ENCODE assay signal across 24 cellular contexts in genomic region chr4:146510942-146511341, GRCh38. TPM values are rescaled to one million over a fixed set of nuclear protein-coding genes. Genes with fewer than 3 reads are reported as not detected.
DNase-seq lines count a peak whose midpoint lies in the region; ATAC-seq, FAIRE-seq and TF ChIP-seq lines count a peak whose summit lies in the region.
"Had no signal": no experiment of that assay in that cellular context is flagged by ENCODE, and none has a peak within 500 bp of the region (broad histone marks: within the 10 kb centered on the region; RNA-seq: fewer than 3 reads in every experiment).

No MANE protein-coding gene starts in this region.

- peaks cover 11% of the 10 kb centered on the region; the same call in 2 of the 3 replicates for H3K36me3 ChIP-seq in K562 (ENCODE audit: control insufficient read depth, insufficient read depth, low read length)
- H3K36me3 ChIP-seq: ascending aorta, MG63, Peyer's patch had no signal

- H2AFZ ChIP-seq in K562 (ENCODE audit: low read depth, low read length), result no peak overlapping the region

- H3K4me1 ChIP-seq in K562 (replicated peaks in 1 of 2; ENCODE audit: control insufficient read depth in 2 of 2, insufficient read depth in 2 of 2, low read length in 2 of 2), result peaks cover 0 to 10% of the 10 kb centered on the region in 2 experiments; a peak in 1 of 5 replicates
- H3K4me1 ChIP-seq: ascending aorta, heart right ventricle, left lung, Peyer's patch, stomach had no signal

- H3K36me3 Mint-ChIP-seq in HFFc6 (ENCODE audit: low read depth) (peaks cover 31% of the 10 kb centered on the region), nephron progenitor cell (ENCODE audit: low read depth) (no peaks in the 10 kb centered on the region), endothelial cell (ENCODE audit: low read depth, unreplicated experiment) (no peaks in the 10 kb centered on the region)
- peaks cover 27% of the 10 kb centered on the region for H3K36me3 Mint-ChIP-seq in activated CD8-positive, alpha-beta T cell treated with anti-CD3 and anti-CD28 coated beads, Interleukin-2, amount 10 ng/mL, durations not matched to agents 7 days and 5 days (ENCODE audit: low read depth)

- H3K27me3 ChIP-seq in K562 (ENCODE audit: control insufficient read depth in 2 of 2, insufficient read depth in 2 of 2, low read length in 2 of 2), result no peaks in the 10 kb centered on the region
- H3K27me3 ChIP-seq: ascending aorta, heart right ventricle, left lung, MG63, Peyer's patch, stomach had no signal

- POLR2A ChIA-PET in K562 (lab: Yijun Ruan, JAX), result interaction anchor here (0.5 to 1.1 kb wide), 2 partner anchors 12 to 27 kb away, joined by 3 to 4 read pairs; no protein-coding TSS in a partner anchor
- POLR2A ChIA-PET in activated CD8-positive, alpha-beta T cell treated with anti-CD3 and anti-CD28 coated beads, Interleukin-2, amount 10 ng/mL, durations not matched to agents 7 days and 5 days (lab: Charles Lee), result no interaction called here

- WGBS in K562 (ENCODE audit: insufficient coverage, low coverage, missing lambda C conversion rate), result 31% methylated on average over 3 of the region's 3 CpGs

- no peaks in the 10 kb centered on the region for H3K9me1 ChIP-seq in K562 (ENCODE audit: control insufficient read depth, insufficient read depth, low read length)

- H3K27ac ChIP-seq in C4-2B, result no peak overlapping the region
- no peak overlapping the region for H3K27ac ChIP-seq in K562 (ENCODE audit: extremely low read depth, low read depth, low read length)
- H3K27ac ChIP-seq: ascending aorta, heart right ventricle, HL-60, left lung, Peyer's patch, stomach had no signal

- no peaks in the 10 kb centered on the region for H3K79me2 ChIP-seq in K562 (ENCODE audit: control insufficient read depth, insufficient read depth, low read length)

- peak; percentile 70 for ATAC-seq in K562
- ATAC-seq in activated CD8-positive, alpha-beta T cell treated with anti-CD3 and anti-CD28 coated beads, Interleukin-2, amount 10 ng/mL, durations not matched to agents 7 days and 5 days, result no peak
- ATAC-seq: activated T-cell treated with anti-CD3 and anti-CD28 coated beads, Interleukin-2, amount 50 U/mL, for 72 hours; effector memory CD8-positive, alpha-beta T cell; heart right ventricle had no signal

- no peak for TF ChIP-seq EP300 in K562 (IDR thresholded peaks at IDR 0.05; ENCODE audit: low read length)

- TF ChIP-seq RAD21 in K562 (CRISPR knock-in tag; conservative IDR thresholded peaks at IDR 0.05 in 1 of 2, IDR thresholded peaks at IDR 0.05 in 1 of 2), result no peak

- no peaks in the 10 kb centered on the region for H3K9me3 Mint-ChIP-seq in HFFc6
- no peaks in the 10 kb centered on the region for H3K9me3 Mint-ChIP-seq in nephron progenitor cell
- no peaks in the 10 kb centered on the region for H3K9me3 Mint-ChIP-seq in activated CD8-positive, alpha-beta T cell treated with anti-CD3 and anti-CD28 coated beads, Interleukin-2, amount 10 ng/mL, durations not matched to agents 7 days and 5 days (ENCODE audit: insufficient read depth)
- no peaks in the 10 kb centered on the region for H3K9me3 Mint-ChIP-seq in endothelial cell (ENCODE audit: unreplicated experiment)
- H3K9me3 Mint-ChIP-seq: activated T-cell treated with anti-CD3 and anti-CD28 coated beads, Interleukin-2, amount 50 U/mL, for 72 hours; effector memory CD8-positive, alpha-beta T cell; mesothelial cell of epicardium; nephron had no signal

- in situ Hi-C loops in K562 (cut with MboI), result no loop called here

- intact Hi-C loops in K562 (cut with micrococcal nuclease), result no loop called here

- no TSS peak for BruUV-seq in K562 (replicated peaks; lab: Mats Ljungman, UMichigan)

- no peak overlapping the region for H3K4me3 ChIP-seq in K562
- H3K4me3 ChIP-seq: ascending aorta, heart right ventricle, left lung, MG63, Peyer's patch, stomach had no signal

- CTCF ChIA-PET in K562 (lab: Yijun Ruan, JAX; ENCODE audit: low intra/inter-chr PET ratio), result no interaction called here
- CTCF ChIA-PET in activated CD8-positive, alpha-beta T cell treated with anti-CD3 and anti-CD28 coated beads, Interleukin-2, amount 10 ng/mL, durations not matched to agents 7 days and 5 days (lab: Charles Lee), result no interaction called here

- TF ChIP-seq POLR2A in K562 (conservative IDR thresholded peaks at IDR 0.05), result no peak

- H3K27ac Mint-ChIP-seq in HFFc6 (no peak overlapping the region), nephron progenitor cell (no peak overlapping the region), endothelial cell (ENCODE audit: unreplicated experiment) (no peak overlapping the region)
- H3K27ac Mint-ChIP-seq in activated CD8-positive, alpha-beta T cell treated with anti-CD3 and anti-CD28 coated beads, Interleukin-2, amount 10 ng/mL, durations not matched to agents 7 days and 5 days, result no peak overlapping the region
- H3K27ac Mint-ChIP-seq: activated T-cell treated with anti-CD3 and anti-CD28 coated beads, Interleukin-2, amount 50 U/mL, for 72 hours; effector memory CD8-positive, alpha-beta T cell; mesothelial cell of epicardium; nephron had no signal

- TF ChIP-seq CTCF in C4-2B (conservative IDR thresholded peaks at IDR 0.05) (peak; percentile 38), HFFc6 (IDR thresholded peaks at IDR 0.05) (peak; percentile 39), K562 (IDR thresholded peaks at IDR 0.05 in 2 of 3, conservative IDR thresholded peaks at IDR 0.05 in 1 of 3; ENCODE audit: insufficient read depth in 2 of 3, low read depth in 1 of 3, low read length in 3 of 3) (peak in 1 of 3 experiments; percentile 24; a peak in 3 of 6 replicates), nephron progenitor cell (IDR thresholded peaks at IDR 0.05) (peak; percentile 11), endothelial cell (IDR thresholded peaks at IDR 0.05; ENCODE audit: unreplicated experiment) (no peak)

- DNase-seq in HFFc6, result no peak
- no peak for DNase-seq in K562 (ENCODE audit: extremely low read depth in 1 of 4, low spot score in 3 of 4)
- DNase-seq in nephron progenitor cell, result no peak
- no peak for DNase-seq in activated CD8-positive, alpha-beta T cell treated with anti-CD3 and anti-CD28 coated beads, Interleukin-2, amount 10 ng/mL, durations not matched to agents 7 days and 5 days
- no peak for DNase-seq in NCI-H2171 treated with DMSO at 0.1 percent for 48 hours (lab: John Stamatoyannopoulos, UW)
- DNase-seq in COLO668 (lab: John Stamatoyannopoulos, UW; ENCODE audit: unreplicated experiment), result no peak
- DNase-seq in endothelial cell (ENCODE audit: low spot score), result no peak
- DNase-seq: activated naive CD4-positive, alpha-beta T cell treated with anti-CD3 and anti-CD28 coated beads, Interleukin-2, amount 50 U/mL, for 16 hours; activated T-cell treated with anti-CD3 and anti-CD28 coated beads, Interleukin-2, amount 50 U/mL, for 72 hours; COR-L47; effector memory CD8-positive, alpha-beta T cell; heart right ventricle; left lung; MG63; NCI-H146; NCI-H774; Peyer's patch; stomach; trophoblast cell had no signal

- H3K9me3 ChIP-seq in K562 (replicated peaks; ENCODE audit: control insufficient read depth, insufficient read depth, low read depth, low read length), result no peaks in the 10 kb centered on the region
- H3K9me3 ChIP-seq: ascending aorta, heart right ventricle, left lung, MG63, Peyer's patch, stomach had no signal

- H3K4me1 Mint-ChIP-seq in HFFc6 (ENCODE audit: low read depth), result peaks cover 25% of the 10 kb centered on the region
- H3K4me1 Mint-ChIP-seq in nephron progenitor cell, result no peaks in the 10 kb centered on the region
- H3K4me1 Mint-ChIP-seq in activated CD8-positive, alpha-beta T cell treated with anti-CD3 and anti-CD28 coated beads, Interleukin-2, amount 10 ng/mL, durations not matched to agents 7 days and 5 days (ENCODE audit: low read depth), result peaks cover 5% of the 10 kb centered on the region
- H3K4me1 Mint-ChIP-seq in endothelial cell (ENCODE audit: unreplicated experiment), result peaks cover 4% of the 10 kb centered on the region
- H3K4me1 Mint-ChIP-seq: mesothelial cell of epicardium had no signal

- no peak for FAIRE-seq in K562 (lab: Jason Lieb, UNC)

- no peak overlapping the region for H3K9ac ChIP-seq in K562 (ENCODE audit: insufficient read depth in 1 of 2, low read depth in 2 of 2, low read length in 2 of 2)

- H4K20me1 ChIP-seq in K562 (replicated peaks; ENCODE audit: control insufficient read depth, insufficient read depth, low read length), result no peaks in the 10 kb centered on the region; the same call in 1 of the 2 replicates

- no peak overlapping the region for H3K4me2 ChIP-seq in K562 (ENCODE audit: insufficient read depth, low read length)

- H3K4me3 Mint-ChIP-seq in HFFc6 (no peak overlapping the region), nephron progenitor cell (no peak overlapping the region), endothelial cell (ENCODE audit: unreplicated experiment) (no peak overlapping the region)
- no peak overlapping the region for H3K4me3 Mint-ChIP-seq in activated CD8-positive, alpha-beta T cell treated with anti-CD3 and anti-CD28 coated beads, Interleukin-2, amount 10 ng/mL, durations not matched to agents 7 days and 5 days
- H3K4me3 Mint-ChIP-seq: activated T-cell treated with anti-CD3 and anti-CD28 coated beads, Interleukin-2, amount 50 U/mL, for 72 hours; effector memory CD8-positive, alpha-beta T cell; mesothelial cell of epicardium; nephron had no signal

- H3K27me3 Mint-ChIP-seq in HFFc6 (ENCODE audit: insufficient read depth), result no peaks in the 10 kb centered on the region
- H3K27me3 Mint-ChIP-seq in nephron progenitor cell (ENCODE audit: low read depth, poor library complexity), result no peaks in the 10 kb centered on the region
- no peaks in the 10 kb centered on the region for H3K27me3 Mint-ChIP-seq in activated CD8-positive, alpha-beta T cell treated with anti-CD3 and anti-CD28 coated beads, Interleukin-2, amount 10 ng/mL, durations not matched to agents 7 days and 5 days (ENCODE audit: low read depth)
- H3K27me3 Mint-ChIP-seq in endothelial cell (ENCODE audit: unreplicated experiment), result no peaks in the 10 kb centered on the region
- H3K27me3 Mint-ChIP-seq: effector memory CD8-positive, alpha-beta T cell had no signal

RNA-seq across cellular contexts. Expression of gene SLC10A7, which starts 10.8 kb away (rescaled TPM):
- total RNA-seq in HFFc6 (2021; fragmentation: NEBNext Ultra II Directional; extraction: Animal tissue kit (Norgen Biotek cat#: 25700)), result 10 to 100 TPM in 4 of 6 experiments, 1 to 10 TPM in 2; 8.8 to 13.2 (median 10.7) TPM
- total RNA-seq in K562 (2011; cell fraction: chromatin; rRNA removed; ENCODE audit: low replicate concordance), result 32.0 and 65.9 TPM in 2 replicates
- 18.0 and 21.6 TPM in 2 replicates for total RNA-seq in K562 (2011; cell fraction: nucleolus; rRNA removed)
- total RNA-seq in K562 (2011; cell fraction: nucleoplasm; rRNA removed), result 41.2 and 63.6 TPM in 2 replicates
- total RNA-seq in K562 (2014; rRNA removed) (11.4 and 16.1 TPM in 2 replicates), K562 (2014; rRNA removed; fragmentation: Illumina TruSeq; extraction: Trizol) (22.8 and 25.3 TPM in 2 replicates), K562 (2015; rRNA removed; fragmentation: Illumina TruSeq; extraction: Trizol) (17.5 and 18.7 TPM in 2 replicates), K562 (2021) (13.9 and 14.8 TPM in 2 replicates), endothelial cell (ENCODE audit: unreplicated experiment) (11.8 TPM)
- polyA plus RNA-seq in K562 (2011; rRNA removed) (18.9 and 21.5 TPM in 2 replicates), K562 (2014; fragmentation: Illumina TruSeq; extraction: Trizol) (13.6 and 18.2 TPM in 2 replicates), K562 (2014; fragmentation: Nextera tagmentation; extraction: Ambion mirVana) (1 to 10 TPM; 6.4 to 8.9 TPM), K562 (2014; rRNA removed) (9.6 and 13.6 TPM in 2 replicates)
- polyA plus RNA-seq in K562 (2011; cell fraction: cytosol; rRNA removed), result 6.6 and 17.5 TPM in 2 replicates
- polyA plus RNA-seq in K562 (2011; cell fraction: nucleus; rRNA removed), result 13.3 and 21.5 TPM in 2 replicates
- polyA plus RNA-seq in K562 (2012), result 7.7 and 11.9 TPM in 2 replicates
- 32.3 and 37.2 TPM in 2 replicates for polyA minus RNA-seq in K562 (2011; rRNA and poly(A)+ RNA removed)
- 12.5 and 12.7 TPM in 2 replicates for polyA minus RNA-seq in K562 (2011; cell fraction: cytosol; rRNA and poly(A)+ RNA removed)
- 26.8 and 53.9 TPM in 2 replicates for polyA minus RNA-seq in K562 (2011; cell fraction: nucleus; rRNA and poly(A)+ RNA removed)
- 10 to 100 TPM; 14.2 to 16.6 TPM for total RNA-seq in activated CD8-positive, alpha-beta T cell treated with anti-CD3 and anti-CD28 coated beads, Interleukin-2, amount 10 ng/mL, durations not matched to agents 7 days and 5 days
